ENCODE assay signal across 13 cellular contexts in genomic region chr6:158810149-158811095, GRCh38. TPM values are rescaled to one million over a fixed set of nuclear protein-coding genes. Genes with fewer than 3 reads are reported as not detected.
A peak's percentile ranks its signal among the peaks of the same experiment; 100 is the strongest.
DNase-seq lines count a peak whose midpoint lies in the region; ATAC-seq, FAIRE-seq and TF ChIP-seq lines count a peak whose summit lies in the region.
"Had no signal": no experiment of that assay in that cellular context is flagged by ENCODE, and none has a peak within 500 bp of the region (broad histone marks: within the 10 kb centered on the region; RNA-seq: fewer than 3 reads in every experiment).

No MANE protein-coding gene starts in this region.

- H3K27ac Mint-ChIP-seq in CD14-positive monocyte (peak overlapping the region in 4 of 7 donors; percentile 13 to 52 (median 42)), naive B cell (peak overlapping the region; percentile 95 to 99 (median 98))
- H3K27ac Mint-ChIP-seq in activated CD4-positive, alpha-beta memory T cell treated with anti-CD3 and anti-CD28 coated beads for 36 hours = peak overlapping the region; percentile 26

- no peak for ATAC-seq in naive B cell (ENCODE audit: low read depth in 2 of 2)

- no peak for TF ChIP-seq CTCF in CD14-positive monocyte (IDR thresholded peaks at IDR 0.05)

- CTCF ChIA-PET in activated CD4-positive, alpha-beta memory T cell treated with anti-CD3 and anti-CD28 coated beads for 36 hours (lab: Charles Lee) = interaction anchor here (1.9 to 2.5 kb wide), 2 partner anchors 21 to 162 kb away, joined by 4 to 8 read pairs; no protein-coding TSS in a partner anchor

- POLR2A ChIA-PET in activated CD4-positive, alpha-beta memory T cell treated with anti-CD3 and anti-CD28 coated beads for 36 hours (lab: Charles Lee) = interaction anchor here (1.3 to 1.5 kb wide), 2 partner anchors 8 to 9 kb away, joined by 3 to 6 read pairs; no protein-coding TSS in a partner anchor

- H3K36me3 Mint-ChIP-seq in CD14-positive monocyte = peaks cover 78 to 86% of the 10 kb centered on the region in 2 donors
- peaks cover 81% of the 10 kb centered on the region for H3K36me3 Mint-ChIP-seq in activated CD4-positive, alpha-beta memory T cell treated with anti-CD3 and anti-CD28 coated beads for 36 hours
- peaks cover 27 to 57% of the 10 kb centered on the region in 2 donors for H3K36me3 Mint-ChIP-seq in naive B cell

- H3K9me3 Mint-ChIP-seq in CD14-positive monocyte = peaks cover 0 to 3% (median 0%) of the 10 kb centered on the region in 7 donors
- no peaks in the 10 kb centered on the region for H3K9me3 Mint-ChIP-seq in activated CD4-positive, alpha-beta memory T cell treated with anti-CD3 and anti-CD28 coated beads for 36 hours
- H3K9me3 Mint-ChIP-seq in naive B cell = peaks cover 0 to 3% (median 0%) of the 10 kb centered on the region in 7 donors

- FAIRE-seq in GM19239 (lab: Jason Lieb, UNC) = peak; percentile 64
- FAIRE-seq: bronchial epithelial cell had no signal

- H3K27me3 Mint-ChIP-seq in CD14-positive monocyte (ENCODE audit: low read depth in 3 of 3) (no peaks in the 10 kb centered on the region), naive B cell (no peaks in the 10 kb centered on the region)
- H3K27me3 Mint-ChIP-seq in activated CD4-positive, alpha-beta memory T cell treated with anti-CD3 and anti-CD28 coated beads for 36 hours = no peaks in the 10 kb centered on the region

- peaks cover 67% of the 10 kb centered on the region for H3K4me1 Mint-ChIP-seq in CD14-positive monocyte
- H3K4me1 Mint-ChIP-seq in activated CD4-positive, alpha-beta memory T cell treated with anti-CD3 and anti-CD28 coated beads for 36 hours (ENCODE audit: low read depth) = peaks cover 98% of the 10 kb centered on the region
- peaks cover 78 to 99% (median 99%) of the 10 kb centered on the region in 3 donors for H3K4me1 Mint-ChIP-seq in naive B cell

- intact Hi-C loops in CD14-positive monocyte (cut with micrococcal nuclease) = no loop called here
- intact Hi-C loops in activated CD4-positive, alpha-beta memory T cell treated with anti-CD3 and anti-CD28 coated beads for 36 hours (cut with micrococcal nuclease) = no loop called here

- no peak overlapping the region for H3K4me3 Mint-ChIP-seq in CD14-positive monocyte
- H3K4me3 Mint-ChIP-seq in activated CD4-positive, alpha-beta memory T cell treated with anti-CD3 and anti-CD28 coated beads for 36 hours = no peak overlapping the region
- peak overlapping the region; percentile 37 to 100 (median 84) for H3K4me3 Mint-ChIP-seq in naive B cell

- DNase-seq in CD14-positive monocyte (ENCODE audit: low spot score) (no peak), GM19239 (ENCODE audit: insufficient read length, low spot score) (no peak), naive B cell (no peak), SW 1271 (lab: John Stamatoyannopoulos, UW) (no peak), NCI-H2029 treated with DMSO at 0.1 percent for 48 hours (lab: John Stamatoyannopoulos, UW) (no peak), SHP77 treated with DMSO at 0.1 percent for 48 hours (lab: John Stamatoyannopoulos, UW) (no peak), NOMO-1 (lab: John Stamatoyannopoulos, UW; ENCODE audit: unreplicated experiment in 2 of 2) (no peak)
- DNase-seq in activated CD4-positive, alpha-beta memory T cell treated with anti-CD3 and anti-CD28 coated beads for 36 hours = no peak
- DNase-seq: DMS153, Kasumi-1, NCI-H510A, retina had no signal

RNA-seq across cellular contexts. Expression of gene EZR, which starts 8.7 kb away (rescaled TPM):
- polyA plus RNA-seq in CD14-positive monocyte (10 to 100 TPM; 86.3 to 95.8 TPM), naive B cell (ENCODE audit: low read depth in 6 of 6) (100 to 1,000 TPM; 463 to 555 (median 516) TPM)
- 100 to 1,000 TPM; 255 to 256 TPM for total RNA-seq in activated CD4-positive, alpha-beta memory T cell treated with anti-CD3 and anti-CD28 coated beads for 36 hours

Comparison
In these comparisons a context has a peak if more than half of its experiments do, and no peak if none do; other contexts are left out.
1. H3K27ac Mint-ChIP-seq: peak in every context shown above with its lines; median percentile 98 in naive B cell; 42 in CD14-positive monocyte; 26 in activated CD4-positive, alpha-beta memory T cell treated with anti-CD3 and anti-CD28 coated beads for 36 hours.
2. H3K4me3 Mint-ChIP-seq: peak in naive B cell (8 of 8); none in CD14-positive monocyte (0 of 2) and activated CD4-positive, alpha-beta memory T cell treated with anti-CD3 and anti-CD28 coated beads for 36 hours (single experiment).
3. RNA of gene EZR, which starts 8.7 kb away (polyA plus RNA-seq): 463 to 555 TPM in naive B cell; 86.3 to 95.8 TPM in CD14-positive monocyte; every median in the first group is over 4 times any median in the second.